In genomic region chr17:32158870-32159585, GRCh38 we compare ENCODE assay signal across 32 cellular contexts. TPM values are rescaled to one million over a fixed set of nuclear protein-coding genes. Genes with fewer than 3 reads are reported as not detected.
A peak's percentile ranks its signal among the peaks of the same experiment; 100 is the strongest.
DNase-seq lines count a peak whose midpoint lies in the region; ATAC-seq, FAIRE-seq and TF ChIP-seq lines count a peak whose summit lies in the region.
"Had no signal": no experiment of that assay in that cellular context is flagged by ENCODE, and none has a peak within 500 bp of the region (broad histone marks: within the 10 kb centered on the region; RNA-seq: fewer than 3 reads in every experiment).

No MANE protein-coding gene starts in this region.

- peak; percentile 7 for ATAC-seq in stimulated activated naive CD8-positive, alpha-beta T cell treated with anti-CD3 and anti-CD28 coated beads, Interleukin-15, amount 100 ng/mL, for 72 hours
- no peak for ATAC-seq in stimulated activated naive CD8-positive, alpha-beta T cell treated with anti-CD3 and anti-CD28 coated beads, Interleukin-15, Interleukin-2, amounts not matched to agents 100 U/mL and 50 U/mL, for 24 hours
- no peak for ATAC-seq in stimulated activated naive B cell treated with anti-CD40 and anti-IgM and Interleukin-4, amounts not matched to agents 10 μg/mL and 1 μg/mL and 100 μg/mL, for 72 hours (replicated peaks)
- ATAC-seq: activated naive CD8-positive, alpha-beta T cell treated with anti-CD3 and anti-CD28 coated beads, Interleukin-2, amount 50 U/mL, for 24 hours; effector memory CD8-positive, alpha-beta T cell had no signal

- peaks cover 41% of the 10 kb centered on the region for H3K79me2 ChIP-seq in osteoblast (ENCODE audit: insufficient read depth, low read length)

- peaks cover 56% of the 10 kb centered on the region for H3K4me1 ChIP-seq in left ventricle myocardium inferior
- peaks cover 44% of the 10 kb centered on the region for H3K4me1 ChIP-seq in osteoblast (ENCODE audit: insufficient read depth, low read length)
- H3K4me1 ChIP-seq in SJCRH30 = no peaks in the 10 kb centered on the region
- H3K4me1 ChIP-seq: colonic mucosa, Peyer's patch had no signal

- intact Hi-C loops in left ventricle myocardium inferior (cut with micrococcal nuclease) = no loop called here

- peaks cover 33 to 45% of the 10 kb centered on the region in 2 donors for H3K36me3 Mint-ChIP-seq in stimulated activated naive B cell treated with anti-CD40 and anti-IgM and Interleukin-4, amounts not matched to agents 10 μg/mL and 1 μg/mL and 100 μg/mL, for 72 hours

- no peak for DNase-seq in stimulated activated naive CD8-positive, alpha-beta T cell treated with anti-CD3 and anti-CD28 coated beads, Interleukin-15, amount 100 ng/mL, for 72 hours
- DNase-seq in stimulated activated naive CD8-positive, alpha-beta T cell treated with anti-CD3 and anti-CD28 coated beads, Interleukin-15, Interleukin-2, amounts not matched to agents 100 U/mL and 50 U/mL, for 24 hours = no peak
- DNase-seq in left ventricle myocardium inferior (no peak), osteoblast (ENCODE audit: insufficient read length, low spot score, missing footprints) (peak; percentile 50), SJCRH30 (no peak), D721Med (ENCODE audit: insufficient read length, low spot score) (no peak), OCI-M1 (lab: John Stamatoyannopoulos, UW) (no peak)
- DNase-seq in stimulated activated naive B cell treated with anti-CD40 and anti-IgM and Interleukin-4, amounts not matched to agents 10 μg/mL and 1 μg/mL and 100 μg/mL, for 72 hours = no peak
- DNase-seq: activated CD4-positive, alpha-beta T cell treated with anti-CD3 and anti-CD28 coated beads for 1 hour; activated gamma-delta T cell treated with Interleukin-2 at 50 U/mL for 16 hours; activated naive CD8-positive, alpha-beta T cell treated with anti-CD3 and anti-CD28 coated beads, Interleukin-2, amount 50 U/mL, for 24 hours; brain microvascular endothelial cell; colonic mucosa; effector memory CD8-positive, alpha-beta T cell; foreskin melanocyte; GM23248; KG1; MM.1S; NCI-H1436; NCI-H510A; NK-92 treated with Interleukin-12 subunit alpha and Interleukin-12 subunit beta, amount 100 ng/mL, for 24 hours; Peyer's patch; T-helper 1 cell; tibial artery had no signal

- peaks cover 0 to 4% of the 10 kb centered on the region in 2 donors for H3K9me3 Mint-ChIP-seq in stimulated activated naive CD8-positive, alpha-beta T cell treated with anti-CD3 and anti-CD28 coated beads, Interleukin-15, amount 100 ng/mL, for 72 hours
- peaks cover 3 to 4% of the 10 kb centered on the region in 2 donors for H3K9me3 Mint-ChIP-seq in stimulated activated naive B cell treated with anti-CD40 and anti-IgM and Interleukin-4, amounts not matched to agents 10 μg/mL and 1 μg/mL and 100 μg/mL, for 72 hours
- H3K9me3 Mint-ChIP-seq: activated naive CD8-positive, alpha-beta T cell treated with anti-CD3 and anti-CD28 coated beads, Interleukin-2, amount 50 U/mL, for 24 hours; effector memory CD8-positive, alpha-beta T cell; memory B cell had no signal

- H3K4me2 ChIP-seq in osteoblast (ENCODE audit: insufficient read depth, low read length) = no peak overlapping the region

- no peaks in the 10 kb centered on the region for H3K27me3 Mint-ChIP-seq in stimulated activated naive CD8-positive, alpha-beta T cell treated with anti-CD3 and anti-CD28 coated beads, Interleukin-15, amount 100 ng/mL, for 72 hours
- no peaks in the 10 kb centered on the region for H3K27me3 Mint-ChIP-seq in stimulated activated naive B cell treated with anti-CD40 and anti-IgM and Interleukin-4, amounts not matched to agents 10 μg/mL and 1 μg/mL and 100 μg/mL, for 72 hours
- H3K27me3 Mint-ChIP-seq: activated naive CD8-positive, alpha-beta T cell treated with anti-CD3 and anti-CD28 coated beads, Interleukin-2, amount 50 U/mL, for 24 hours; B cell; effector memory CD8-positive, alpha-beta T cell; memory B cell had no signal

- peaks cover 28% of the 10 kb centered on the region for H3K36me3 ChIP-seq in left ventricle myocardium inferior
- no peaks in the 10 kb centered on the region for H3K36me3 ChIP-seq in osteoblast (ENCODE audit: insufficient read depth, low read length)
- peaks cover 9% of the 10 kb centered on the region; the same call in 1 of the 2 replicates for H3K36me3 ChIP-seq in SJCRH30
- H3K36me3 ChIP-seq: colonic mucosa had no signal

- H3K4me3 ChIP-seq in left ventricle myocardium inferior (no peak overlapping the region), osteoblast (ENCODE audit: insufficient read depth, low read length) (no peak overlapping the region), SJCRH30 (no peak overlapping the region)
- H3K4me3 ChIP-seq: colonic mucosa, GM23248, Peyer's patch, SJSA1, tibial artery had no signal

- H3K27me3 ChIP-seq in left ventricle myocardium inferior (ENCODE audit: low read depth) (no peaks in the 10 kb centered on the region), osteoblast (ENCODE audit: insufficient read depth, low read length) (no peaks in the 10 kb centered on the region), SJCRH30 (no peaks in the 10 kb centered on the region)
- H3K27me3 ChIP-seq: brain microvascular endothelial cell, colonic mucosa, neutrophil, Peyer's patch, SJSA1, tibial artery had no signal

- peaks cover 32% of the 10 kb centered on the region for H4K20me1 ChIP-seq in osteoblast (ENCODE audit: insufficient read depth, low read length)

- H3K9me3 ChIP-seq in left ventricle myocardium inferior (replicated peaks) = no peaks in the 10 kb centered on the region
- no peaks in the 10 kb centered on the region for H3K9me3 ChIP-seq in osteoblast (ENCODE audit: low read depth, low read length)
- no peaks in the 10 kb centered on the region; the same call in 1 of the 2 replicates for H3K9me3 ChIP-seq in SJCRH30 (replicated peaks)
- H3K9me3 ChIP-seq: colonic mucosa, neutrophil, Peyer's patch, SJSA1, tibial artery had no signal

- peaks cover 16% of the 10 kb centered on the region for H3K4me1 Mint-ChIP-seq in stimulated activated naive CD8-positive, alpha-beta T cell treated with anti-CD3 and anti-CD28 coated beads, Interleukin-15, amount 100 ng/mL, for 72 hours
- H3K4me1 Mint-ChIP-seq in stimulated activated naive B cell treated with anti-CD40 and anti-IgM and Interleukin-4, amounts not matched to agents 10 μg/mL and 1 μg/mL and 100 μg/mL, for 72 hours = peaks cover 10 to 13% of the 10 kb centered on the region in 2 donors
- H3K4me1 Mint-ChIP-seq: B cell, memory B cell had no signal

- FAIRE-seq in D721Med (lab: Jason Lieb, UNC) = no peak
- FAIRE-seq: A204.1, G401.6, GM18507, TTC549 had no signal

- H3K27ac Mint-ChIP-seq in stimulated activated naive CD8-positive, alpha-beta T cell treated with anti-CD3 and anti-CD28 coated beads, Interleukin-15, amount 100 ng/mL, for 72 hours = peak overlapping the region in 1 of 2 donors; percentile 19
- H3K27ac Mint-ChIP-seq in stimulated activated naive B cell treated with anti-CD40 and anti-IgM and Interleukin-4, amounts not matched to agents 10 μg/mL and 1 μg/mL and 100 μg/mL, for 72 hours = no peak overlapping the region
- H3K27ac Mint-ChIP-seq: activated naive CD8-positive, alpha-beta T cell treated with anti-CD3 and anti-CD28 coated beads, Interleukin-2, amount 50 U/mL, for 24 hours; B cell; effector memory CD8-positive, alpha-beta T cell; memory B cell had no signal

- TF ChIP-seq CTCF in left ventricle myocardium inferior (IDR thresholded peaks at IDR 0.05; ENCODE audit: borderline replicate concordance) (no peak), osteoblast (IDR thresholded peaks at IDR 0.05; ENCODE audit: extremely low read depth, low read depth, low read length) (no peak), D721Med (IDR thresholded peaks at IDR 0.05; ENCODE audit: insufficient read depth, missing control alignments) (no peak)

- H3K27ac ChIP-seq in left ventricle myocardium inferior (replicated peaks) (peak overlapping the region; percentile 24), osteoblast (ENCODE audit: low read depth, low read length) (no peak overlapping the region), SJCRH30 (no peak overlapping the region)
- H3K27ac ChIP-seq: brain microvascular endothelial cell, colonic mucosa, GM23248, neutrophil, Peyer's patch, SJSA1, tibial artery had no signal

- H3K4me3 Mint-ChIP-seq in stimulated activated naive CD8-positive, alpha-beta T cell treated with anti-CD3 and anti-CD28 coated beads, Interleukin-15, amount 100 ng/mL, for 72 hours = no peak overlapping the region
- H3K4me3 Mint-ChIP-seq in stimulated activated naive B cell treated with anti-CD40 and anti-IgM and Interleukin-4, amounts not matched to agents 10 μg/mL and 1 μg/mL and 100 μg/mL, for 72 hours = no peak overlapping the region
- H3K4me3 Mint-ChIP-seq: activated naive CD8-positive, alpha-beta T cell treated with anti-CD3 and anti-CD28 coated beads, Interleukin-2, amount 50 U/mL, for 24 hours; B cell; effector memory CD8-positive, alpha-beta T cell; memory B cell had no signal

- H2AFZ ChIP-seq in osteoblast (ENCODE audit: low read length) = no peak overlapping the region
- H2AFZ ChIP-seq: GM23248 had no signal

RNA-seq across cellular contexts. Expression of gene RHOT1, which starts 16.7 kb away (rescaled TPM):
- total RNA-seq in left ventricle myocardium inferior (56.9 TPM), osteoblast (46.0 and 47.0 TPM in 2 replicates)
- 48.9 and 49.2 TPM in 2 replicates for total RNA-seq in SJCRH30 (2014; rRNA removed; shearing (Covaris generic))
